ENCODE assay signal across 8 cellular contexts in the genomic region with DNA sequence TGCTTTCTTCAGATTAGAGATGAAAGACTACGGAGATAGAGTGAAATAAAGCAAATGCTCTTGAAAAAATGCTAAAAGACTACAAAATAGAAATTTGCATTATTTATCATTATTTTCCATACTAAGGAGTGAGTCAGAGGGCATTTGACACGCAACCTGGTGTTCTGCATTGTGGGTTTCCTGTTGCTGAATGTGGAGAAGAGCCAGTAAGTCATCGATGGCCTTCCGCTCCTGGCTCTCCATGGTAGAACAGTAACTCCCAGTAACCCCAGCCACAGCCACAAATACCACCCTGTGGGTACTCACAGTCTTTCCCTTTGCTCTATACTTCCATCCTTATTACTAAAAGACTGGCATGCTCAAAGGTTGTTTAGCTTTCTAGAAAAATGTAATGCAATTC.
DNase-seq lines count a peak whose midpoint lies in the region; ATAC-seq and TF ChIP-seq lines count a peak whose summit lies in the region.

No MANE protein-coding gene starts in this region.

- H2BK120ac ChIP-seq in mesendoderm (ENCODE audit: low read depth, low read length), result no peak overlapping the region

- H3K79me1 ChIP-seq in mesendoderm (ENCODE audit: low read length), result no peaks in the 10 kb centered on the region

- H3K79me2 ChIP-seq in ACC112 (ENCODE audit: control insufficient read depth, insufficient read depth, low read length, unreplicated experiment) (no peaks in the 10 kb centered on the region), mesendoderm (ENCODE audit: control insufficient read depth, insufficient read depth, low read length) (no peaks in the 10 kb centered on the region)

- H3K4me1 ChIP-seq in ACC112 (ENCODE audit: control insufficient read depth, insufficient read depth, low read length, unreplicated experiment) (peaks cover 12% of the 10 kb centered on the region), mesendoderm (ENCODE audit: control insufficient read depth, low read depth, low read length) (no peaks in the 10 kb centered on the region)

- POLR2A ChIA-PET in activated CD8-positive, alpha-beta T cell treated with anti-CD3 and anti-CD28 coated beads, Interleukin-2, amount 10 ng/mL, durations not matched to agents 7 days and 5 days (lab: Charles Lee), result no interaction called here

- CTCF ChIA-PET in activated CD8-positive, alpha-beta T cell treated with anti-CD3 and anti-CD28 coated beads, Interleukin-2, amount 10 ng/mL, durations not matched to agents 7 days and 5 days (lab: Charles Lee), result no interaction called here

- no peak overlapping the region for H2AK5ac ChIP-seq in mesendoderm (ENCODE audit: low read length)

- H3K27ac ChIP-seq in ACC112 (ENCODE audit: low read depth, low read length) (no peak overlapping the region), mesendoderm (ENCODE audit: low read depth, low read length) (no peak overlapping the region)

- H3K36me3 ChIP-seq in ACC112 (ENCODE audit: insufficient read depth, low read length) (no peaks in the 10 kb centered on the region), mesendoderm (ENCODE audit: control insufficient read depth, insufficient read depth, low read length) (no peaks in the 10 kb centered on the region)

- H3K4me2 ChIP-seq in mesendoderm (ENCODE audit: low read length), result no peak overlapping the region

- H3K27me3 Mint-ChIP-seq in activated CD8-positive, alpha-beta T cell treated with anti-CD3 and anti-CD28 coated beads, Interleukin-2, amount 10 ng/mL, durations not matched to agents 7 days and 5 days (ENCODE audit: low read depth), result peaks cover 15% of the 10 kb centered on the region
- H3K27me3 Mint-ChIP-seq in natural killer cell (ENCODE audit: low read depth in 2 of 2), result peaks cover 2 to 9% of the 10 kb centered on the region in 2 donors

- no peak overlapping the region for H4K5ac ChIP-seq in mesendoderm (ENCODE audit: low read length)

- H2AFZ ChIP-seq in ACC112 (ENCODE audit: low read length, unreplicated experiment), result no peak overlapping the region

- no peak overlapping the region for H3K27ac Mint-ChIP-seq in activated CD8-positive, alpha-beta T cell treated with anti-CD3 and anti-CD28 coated beads, Interleukin-2, amount 10 ng/mL, durations not matched to agents 7 days and 5 days
- peak overlapping the region in 1 of 2 donors; percentile 25 for H3K27ac Mint-ChIP-seq in natural killer cell

- intact Hi-C loops in natural killer cell (cut with micrococcal nuclease), result no loop called here

- peak overlapping the region; percentile 54 for H3K4me3 Mint-ChIP-seq in activated CD8-positive, alpha-beta T cell treated with anti-CD3 and anti-CD28 coated beads, Interleukin-2, amount 10 ng/mL, durations not matched to agents 7 days and 5 days
- H3K4me3 Mint-ChIP-seq in natural killer cell, result peak overlapping the region; percentile 58

- no peak overlapping the region for H3K18ac ChIP-seq in mesendoderm (ENCODE audit: low read length)

- H3K9me3 Mint-ChIP-seq in activated CD8-positive, alpha-beta T cell treated with anti-CD3 and anti-CD28 coated beads, Interleukin-2, amount 10 ng/mL, durations not matched to agents 7 days and 5 days (ENCODE audit: insufficient read depth), result no peaks in the 10 kb centered on the region
- H3K9me3 Mint-ChIP-seq in natural killer cell, result no peaks in the 10 kb centered on the region

- ATAC-seq in GM19438 (IDR thresholded peaks at IDR 0.05; ENCODE audit: low read depth, unreplicated experiment), result peak; percentile 85
- peak; percentile 93 for ATAC-seq in HG03460 (IDR thresholded peaks at IDR 0.05; ENCODE audit: unreplicated experiment)
- peak; percentile 88 for ATAC-seq in activated CD8-positive, alpha-beta T cell treated with anti-CD3 and anti-CD28 coated beads, Interleukin-2, amount 10 ng/mL, durations not matched to agents 7 days and 5 days
- ATAC-seq in natural killer cell, result peak; percentile 71 to 85 (median 72)
- no peak for ATAC-seq in GM21360 (IDR thresholded peaks at IDR 0.05; ENCODE audit: unreplicated experiment)

- H4K8ac ChIP-seq in mesendoderm (ENCODE audit: low read depth, low read length), result no peak overlapping the region

- WGBS in mesendoderm (ENCODE audit: extremely low coverage, insufficient coverage, low lambda C conversion rate), result no CpG with 5 or more reads among the region's 4 CpGs

- DNase-seq in activated CD8-positive, alpha-beta T cell treated with anti-CD3 and anti-CD28 coated beads, Interleukin-2, amount 10 ng/mL, durations not matched to agents 7 days and 5 days, result peak; percentile 68
- DNase-seq in natural killer cell, result no peak
- no peak for DNase-seq in mesendoderm
- no peak for DNase-seq in NCI-H1105 (lab: John Stamatoyannopoulos, UW)

- H3K4me1 Mint-ChIP-seq in activated CD8-positive, alpha-beta T cell treated with anti-CD3 and anti-CD28 coated beads, Interleukin-2, amount 10 ng/mL, durations not matched to agents 7 days and 5 days (ENCODE audit: low read depth), result peaks cover 22% of the 10 kb centered on the region
- H3K4me1 Mint-ChIP-seq in natural killer cell, result peaks cover 10 to 16% of the 10 kb centered on the region in 2 donors

- H2BK5ac ChIP-seq in mesendoderm (ENCODE audit: low read length), result no peak overlapping the region

- no peak for TF ChIP-seq CTCF in natural killer cell (IDR thresholded peaks at IDR 0.05)

- no peak overlapping the region for H2BK15ac ChIP-seq in mesendoderm (replicated peaks; ENCODE audit: low read depth)

- H3K4me3 ChIP-seq in ACC112 (ENCODE audit: low read depth, low read length) (peak overlapping the region; percentile 8), mesendoderm (ENCODE audit: low read length) (no peak overlapping the region)

- H3K23ac ChIP-seq in mesendoderm (ENCODE audit: low read length), result no peak overlapping the region

- H3K27me3 ChIP-seq in ACC112 (ENCODE audit: insufficient read depth, low read length), result no peaks in the 10 kb centered on the region
- H3K27me3 ChIP-seq in mesendoderm (ENCODE audit: insufficient read depth, low read length, poor library complexity), result no peaks in the 10 kb centered on the region

- no peak overlapping the region for H3K4ac ChIP-seq in mesendoderm (ENCODE audit: low read depth, low read length)

- no peak overlapping the region for H3K56ac ChIP-seq in mesendoderm (ENCODE audit: low read length)

- no peak overlapping the region for H3K9ac ChIP-seq in mesendoderm (ENCODE audit: low read length)

- H3K36me3 Mint-ChIP-seq in activated CD8-positive, alpha-beta T cell treated with anti-CD3 and anti-CD28 coated beads, Interleukin-2, amount 10 ng/mL, durations not matched to agents 7 days and 5 days (ENCODE audit: low read depth), result no peaks in the 10 kb centered on the region
- H3K36me3 Mint-ChIP-seq in natural killer cell, result no peaks in the 10 kb centered on the region
